In genomic region chr20:14220986-14221385, GRCh38 we compare ENCODE assay signal across 1 cellular context.
TF ChIP-seq lines count a peak whose summit lies in the region.

No MANE protein-coding gene starts in this region.

TF ChIP-seq in H1, 55 proteins besides CTCF, POLR2A, EP300 and RAD21 (continued from another document):
- TF ChIP-seq, protein P1, sequence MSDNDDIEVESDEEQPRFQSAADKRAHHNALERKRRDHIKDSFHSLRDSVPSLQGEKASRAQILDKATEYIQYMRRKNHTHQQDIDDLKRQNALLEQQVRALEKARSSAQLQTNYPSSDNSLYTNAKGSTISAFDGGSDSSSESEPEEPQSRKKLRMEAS (IDR thresholded peaks at IDR 0.05) = no peak
- TF ChIP-seq CBX8 (IDR thresholded peaks at IDR 0.05; ENCODE audit: borderline replicate concordance, low read depth, low read length) (no peak), KDM5A (IDR thresholded peaks at IDR 0.05; ENCODE audit: low read length) (no peak), RNF2 (IDR thresholded peaks at IDR 0.05; ENCODE audit: borderline replicate concordance, low read depth, low read length, missing control alignments, poor library complexity, severe bottlenecking) (no peak), KDM1A (IDR thresholded peaks at IDR 0.05; ENCODE audit: borderline replicate concordance, low read length) (no peak)
